2 cellular contexts compared by ENCODE assay signal in genomic region chr11:63532799-63533475, GRCh38.
TF ChIP-seq lines count a peak whose summit lies in the region.

No MANE protein-coding gene starts in this region.

TF ChIP-seq in A549, 52 proteins besides CTCF, POLR2A, EP300 and RAD21:
- no peak for TF ChIP-seq CEBPB (IDR thresholded peaks at IDR 0.05)
- no peak for TF ChIP-seq EHMT2 (IDR thresholded peaks at IDR 0.05; ENCODE audit: low read depth)
- no peak for TF ChIP-seq ELK1 (IDR thresholded peaks at IDR 0.05; ENCODE audit: low read depth, low read length)
- TF ChIP-seq KDM5A (IDR thresholded peaks at IDR 0.05) = no peak
- TF ChIP-seq SREBF2 (IDR thresholded peaks at IDR 0.05) = no peak
- TF ChIP-seq CBX2 (IDR thresholded peaks at IDR 0.05; ENCODE audit: borderline replicate concordance, low read depth) = no peak
- TF ChIP-seq USF2 (IDR thresholded peaks at IDR 0.05) = no peak
- no peak for TF ChIP-seq GATA3 (IDR thresholded peaks at IDR 0.05; ENCODE audit: borderline replicate concordance)
- no peak for TF ChIP-seq ATOH8 (CRISPR knock-in tag; IDR thresholded peaks at IDR 0.05; ENCODE audit: low read depth)
- no peak for TF ChIP-seq MAX (IDR thresholded peaks at IDR 0.05)
- TF ChIP-seq MYC (IDR thresholded peaks at IDR 0.05; ENCODE audit: borderline replicate concordance, low read length) = no peak
- TF ChIP-seq HOXB5 (CRISPR knock-in tag; IDR thresholded peaks at IDR 0.05) = no peak
- no peak for TF ChIP-seq PBX3 (IDR thresholded peaks at IDR 0.05)

TF ChIP-seq in GM23338, 12 proteins besides CTCF, POLR2A, EP300 and RAD21:
- no peak for TF ChIP-seq ETS1 (IDR thresholded peaks at IDR 0.05)
- no peak for TF ChIP-seq ZNF114 (CRISPR knock-in tag; IDR thresholded peaks at IDR 0.05)
- no peak for TF ChIP-seq STAT1 (IDR thresholded peaks at IDR 0.05; ENCODE audit: unreplicated experiment)
- no peak for TF ChIP-seq REST (IDR thresholded peaks at IDR 0.05; ENCODE audit: unreplicated experiment)
- no peak for TF ChIP-seq JUNB (IDR thresholded peaks at IDR 0.05; ENCODE audit: unreplicated experiment)
- no peak for TF ChIP-seq EZH2 (IDR thresholded peaks at IDR 0.05; ENCODE audit: low read depth, unreplicated experiment)
- TF ChIP-seq POLR2AphosphoS5 (IDR thresholded peaks at IDR 0.05; ENCODE audit: low read depth) = no peak
- no peak for TF ChIP-seq NANOG (IDR thresholded peaks at IDR 0.05; ENCODE audit: borderline replicate concordance)
- no peak for TF ChIP-seq ZNF462 (CRISPR knock-in tag; IDR thresholded peaks at IDR 0.05)
- no peak for TF ChIP-seq ZNF331 (CRISPR knock-in tag; IDR thresholded peaks at IDR 0.05; ENCODE audit: low read depth)
- no peak for TF ChIP-seq CREB1 (CRISPR knock-in tag; IDR thresholded peaks at IDR 0.05; ENCODE audit: low read depth)
- TF ChIP-seq EZH2phosphoT487 (IDR thresholded peaks at IDR 0.05; ENCODE audit: unreplicated experiment) = no peak
